Comparison of ENCODE assay signal across 17 cellular contexts in the genomic region with DNA sequence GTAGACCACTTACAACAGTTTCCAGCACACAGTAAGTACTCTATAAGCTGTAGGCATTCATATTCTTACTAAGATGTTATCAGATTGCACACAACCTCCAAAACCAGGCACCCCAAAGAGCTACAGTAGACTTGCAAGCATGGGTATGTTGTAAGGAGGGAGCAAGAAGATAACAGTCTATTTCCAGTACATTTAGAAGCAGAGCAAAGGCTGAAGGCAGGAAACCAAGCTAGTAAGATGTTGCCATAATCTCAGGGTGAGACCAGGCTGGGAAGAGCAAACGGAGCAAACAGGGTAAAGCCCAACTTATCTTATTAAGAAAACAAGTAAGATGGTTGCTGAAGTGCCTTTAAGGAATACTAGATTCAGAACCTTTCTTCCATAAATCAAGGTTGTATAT.
"Had no signal": no experiment of that assay in that cellular context is flagged by ENCODE, and none has a peak within 500 bp of the region (broad histone marks: within the 10 kb centered on the region; RNA-seq: fewer than 3 reads in every experiment).

No MANE protein-coding gene starts in this region.

- H3K4me3 ChIP-seq: ascending aorta, lower lobe of right lung, smooth muscle cell, tibial artery, vagina had no signal

- H3K27me3 Mint-ChIP-seq: activated naive CD8-positive, alpha-beta T cell treated with anti-CD3 and anti-CD28 coated beads for 36 hours had no signal

- H3K36me3 ChIP-seq: ascending aorta, lower lobe of right lung, tibial artery, vagina had no signal

- H3K9me3 Mint-ChIP-seq: activated CD4-positive, alpha-beta memory T cell treated with anti-CD3 and anti-CD28 coated beads, Interleukin-2, amount 10 ng/mL, durations not matched to agents 7 days and 5 days; activated naive CD8-positive, alpha-beta T cell treated with anti-CD3 and anti-CD28 coated beads for 36 hours; activated T-cell treated with anti-CD3 and anti-CD28 coated beads, Interleukin-2, amount 50 U/mL, for 72 hours; naive B cell; stimulated activated effector memory CD8-positive, alpha-beta T cell treated with anti-CD3 and anti-CD28 coated beads, Interleukin-12 subunit alpha, Interleukin-12 subunit beta, amount 100 ng/mL, for 72 hours; T-helper 2 cell treated with Interferon-gamma antibody and Interleukin-4, amounts not matched to agents 5 μg/mL and 100 μg/mL, for 36 hours had no signal

- H3K4me1 Mint-ChIP-seq: activated CD4-positive, alpha-beta memory T cell treated with anti-CD3 and anti-CD28 coated beads, Interleukin-2, amount 10 ng/mL, durations not matched to agents 7 days and 5 days; stimulated activated effector memory CD8-positive, alpha-beta T cell treated with anti-CD3 and anti-CD28 coated beads, Interleukin-12 subunit alpha, Interleukin-12 subunit beta, amount 100 ng/mL, for 72 hours had no signal

- H3K4me2 ChIP-seq: smooth muscle cell had no signal

- H3K27ac Mint-ChIP-seq: activated CD4-positive, alpha-beta memory T cell treated with anti-CD3 and anti-CD28 coated beads, Interleukin-2, amount 10 ng/mL, durations not matched to agents 7 days and 5 days; activated naive CD8-positive, alpha-beta T cell treated with anti-CD3 and anti-CD28 coated beads for 36 hours; activated T-cell treated with anti-CD3 and anti-CD28 coated beads, Interleukin-2, amount 50 U/mL, for 72 hours; naive B cell; stimulated activated effector memory CD8-positive, alpha-beta T cell treated with anti-CD3 and anti-CD28 coated beads, Interleukin-12 subunit alpha, Interleukin-12 subunit beta, amount 100 ng/mL, for 72 hours; T-helper 2 cell treated with Interferon-gamma antibody and Interleukin-4, amounts not matched to agents 5 μg/mL and 100 μg/mL, for 36 hours had no signal

- H3K27me3 ChIP-seq: ascending aorta, tibial artery, vagina had no signal

- H3K4me3 Mint-ChIP-seq: activated CD4-positive, alpha-beta memory T cell treated with anti-CD3 and anti-CD28 coated beads, Interleukin-2, amount 10 ng/mL, durations not matched to agents 7 days and 5 days; activated naive CD8-positive, alpha-beta T cell treated with anti-CD3 and anti-CD28 coated beads for 36 hours; activated T-cell treated with anti-CD3 and anti-CD28 coated beads, Interleukin-2, amount 50 U/mL, for 72 hours; naive B cell; stimulated activated effector memory CD8-positive, alpha-beta T cell treated with anti-CD3 and anti-CD28 coated beads, Interleukin-12 subunit alpha, Interleukin-12 subunit beta, amount 100 ng/mL, for 72 hours; T-helper 2 cell treated with Interferon-gamma antibody and Interleukin-4, amounts not matched to agents 5 μg/mL and 100 μg/mL, for 36 hours had no signal

- DNase-seq: activated CD4-positive, alpha-beta memory T cell treated with anti-CD3 and anti-CD28 coated beads, Interleukin-2, amount 10 ng/mL, durations not matched to agents 7 days and 5 days; activated CD4-positive, alpha-beta T cell treated with anti-CD3 and anti-CD28 coated beads for 1 hour; activated gamma-delta T cell treated with Interleukin-2 at 50 U/mL for 16 hours; activated naive CD8-positive, alpha-beta T cell treated with anti-CD3 and anti-CD28 coated beads for 36 hours; activated T-cell treated with anti-CD3 and anti-CD28 coated beads, Interleukin-2, amount 50 U/mL, for 72 hours; caudate nucleus; effector memory CD4-positive, alpha-beta T cell; hypothalamus; lower lobe of right lung; naive B cell; right cardiac atrium; tibial artery had no signal

- H3K9me3 ChIP-seq: ascending aorta, lower lobe of right lung, tibial artery, vagina had no signal

- H3K27ac ChIP-seq: ascending aorta, lower lobe of right lung, tibial artery, vagina had no signal

- ATAC-seq: activated T-cell treated with anti-CD3 and anti-CD28 coated beads, Interleukin-2, amount 50 U/mL, for 72 hours; right cardiac atrium; stimulated activated effector memory CD8-positive, alpha-beta T cell treated with anti-CD3 and anti-CD28 coated beads, Interleukin-12 subunit alpha, Interleukin-12 subunit beta, amount 100 ng/mL, for 72 hours had no signal

- H3K36me3 Mint-ChIP-seq: activated naive CD8-positive, alpha-beta T cell treated with anti-CD3 and anti-CD28 coated beads for 36 hours; naive B cell; stimulated activated effector memory CD8-positive, alpha-beta T cell treated with anti-CD3 and anti-CD28 coated beads, Interleukin-12 subunit alpha, Interleukin-12 subunit beta, amount 100 ng/mL, for 72 hours had no signal
